In genomic region chr6:127547909-127548649, GRCh38 we compare ENCODE assay signal across 13 cellular contexts. TPM values are rescaled to one million over a fixed set of nuclear protein-coding genes. Genes with fewer than 3 reads are reported as not detected.
DNase-seq lines count a peak whose midpoint lies in the region; ATAC-seq and TF ChIP-seq lines count a peak whose summit lies in the region.
"Had no signal": no experiment of that assay in that cellular context is flagged by ENCODE, and none has a peak within 500 bp of the region (broad histone marks: within the 10 kb centered on the region; RNA-seq: fewer than 3 reads in every experiment).

No MANE protein-coding gene starts in this region.

- no peak overlapping the region for H3K9ac ChIP-seq in adipocyte (ENCODE audit: low read length)
- no peak overlapping the region for H3K9ac ChIP-seq in liver (ENCODE audit: low read depth in 1 of 2, low read length in 2 of 2)

- no peak overlapping the region for H3K4me3 Mint-ChIP-seq in stimulated activated naive B cell treated with anti-CD40 and anti-IgM and Interleukin-4, amounts not matched to agents 10 μg/mL and 1 μg/mL and 100 μg/mL, for 72 hours
- H3K4me3 Mint-ChIP-seq in activated CD4-positive, alpha-beta T cell treated with anti-CD3 and anti-CD28 coated beads, Interleukin-2, amount 10 ng/mL, durations not matched to agents 24 days and 14 days = no peak overlapping the region

- H3K27ac ChIP-seq in liver (ENCODE audit: low read depth in 1 of 2, low read length in 2 of 2) = no peak overlapping the region
- H3K27ac ChIP-seq: heart left ventricle had no signal

- H3K9me3 ChIP-seq in adipocyte (ENCODE audit: control insufficient read depth, low read length) (no peaks in the 10 kb centered on the region), liver (ENCODE audit: control insufficient read depth in 4 of 4, low read length in 3 of 4) (no peaks in the 10 kb centered on the region)
- H3K9me3 ChIP-seq: HAP-1, heart left ventricle had no signal

- DNase-seq in BJ (ENCODE audit: low read depth) = no peak
- DNase-seq in adipocyte (ENCODE audit: low read depth) = peak; percentile 58
- DNase-seq in KG1 (lab: John Stamatoyannopoulos, UW) = no peak
- no peak for DNase-seq in ecto neural progenitor cell (ENCODE audit: low spot score)
- DNase-seq in stimulated activated naive B cell treated with anti-CD40 and anti-IgM and Interleukin-4, amounts not matched to agents 10 μg/mL and 1 μg/mL and 100 μg/mL, for 72 hours = no peak
- no peak for DNase-seq in activated CD4-positive, alpha-beta T cell treated with anti-CD3 and anti-CD28 coated beads, Interleukin-2, amount 10 ng/mL, durations not matched to agents 24 days and 14 days
- DNase-seq: activated T-cell treated with anti-CD3 and anti-CD28 coated beads, Interleukin-2, amount 50 U/mL, for 1 hour; caudate nucleus; heart left ventricle; NCI-H1092 had no signal

- TF ChIP-seq EP300 in Ishikawa (IDR thresholded peaks at IDR 0.05; ENCODE audit: borderline replicate concordance) = no peak

- H3K4me1 Mint-ChIP-seq in stimulated activated naive B cell treated with anti-CD40 and anti-IgM and Interleukin-4, amounts not matched to agents 10 μg/mL and 1 μg/mL and 100 μg/mL, for 72 hours = no peaks in the 10 kb centered on the region
- no peaks in the 10 kb centered on the region for H3K4me1 Mint-ChIP-seq in activated CD4-positive, alpha-beta T cell treated with anti-CD3 and anti-CD28 coated beads, Interleukin-2, amount 10 ng/mL, durations not matched to agents 24 days and 14 days

- POLR2A ChIA-PET in BJ (lab: Charles Lee) = no interaction called here

- peak; percentile 28 for TF ChIP-seq RAD21 in Ishikawa (IDR thresholded peaks at IDR 0.05; ENCODE audit: low read depth)
- peak; percentile 60 to 65 for TF ChIP-seq RAD21 in liver (IDR thresholded peaks at IDR 0.05)

- H3K27ac Mint-ChIP-seq in stimulated activated naive B cell treated with anti-CD40 and anti-IgM and Interleukin-4, amounts not matched to agents 10 μg/mL and 1 μg/mL and 100 μg/mL, for 72 hours = no peak overlapping the region
- H3K27ac Mint-ChIP-seq in activated CD4-positive, alpha-beta T cell treated with anti-CD3 and anti-CD28 coated beads, Interleukin-2, amount 10 ng/mL, durations not matched to agents 24 days and 14 days = no peak overlapping the region

- ATAC-seq in stimulated activated naive B cell treated with anti-CD40 and anti-IgM and Interleukin-4, amounts not matched to agents 10 μg/mL and 1 μg/mL and 100 μg/mL, for 72 hours (replicated peaks) = no peak
- ATAC-seq: heart left ventricle had no signal

- no peaks in the 10 kb centered on the region; the same call in 1 of the 2 replicates for H3K27me3 ChIP-seq in BJ (ENCODE audit: control insufficient read depth, insufficient read depth, low read length)
- no peaks in the 10 kb centered on the region for H3K27me3 ChIP-seq in adipocyte (replicated peaks; ENCODE audit: control insufficient read depth, insufficient read depth, low read length)
- peaks cover 0 to 2% (median 0%) of the 10 kb centered on the region in 4 donors for H3K27me3 ChIP-seq in liver (ENCODE audit: control insufficient read depth in 4 of 4, insufficient read depth in 4 of 4, low read length in 3 of 4)

- H3K36me3 Mint-ChIP-seq in stimulated activated naive B cell treated with anti-CD40 and anti-IgM and Interleukin-4, amounts not matched to agents 10 μg/mL and 1 μg/mL and 100 μg/mL, for 72 hours = no peaks in the 10 kb centered on the region
- no peaks in the 10 kb centered on the region for H3K36me3 Mint-ChIP-seq in activated CD4-positive, alpha-beta T cell treated with anti-CD3 and anti-CD28 coated beads, Interleukin-2, amount 10 ng/mL, durations not matched to agents 24 days and 14 days (ENCODE audit: low read depth)

- CTCF ChIA-PET in BJ (lab: Yijun Ruan, JAX) = interaction anchor here (1.0 to 2.9 kb wide), 3 partner anchors 8 to 246 kb away, joined by 4 to 14 read pairs (median 4); no protein-coding TSS in a partner anchor

- H3K27me3 Mint-ChIP-seq in stimulated activated naive B cell treated with anti-CD40 and anti-IgM and Interleukin-4, amounts not matched to agents 10 μg/mL and 1 μg/mL and 100 μg/mL, for 72 hours = peaks cover 21 to 37% of the 10 kb centered on the region in 2 donors
- H3K27me3 Mint-ChIP-seq in activated CD4-positive, alpha-beta T cell treated with anti-CD3 and anti-CD28 coated beads, Interleukin-2, amount 10 ng/mL, durations not matched to agents 24 days and 14 days = peaks cover 35% of the 10 kb centered on the region

- 50% methylated on average over 2 of the region's 2 CpGs for whole genome bisulfite sequencing in liver

- H3K4me3 ChIP-seq in BJ (ENCODE audit: low read depth, low read length) = no peak overlapping the region
- H3K4me3 ChIP-seq in adipocyte (ENCODE audit: low read length) = no peak overlapping the region
- H3K4me3 ChIP-seq in liver (ENCODE audit: low read depth in 1 of 3, low read length in 3 of 3) = no peak overlapping the region
- H3K4me3 ChIP-seq: HAP-1, heart left ventricle had no signal

- H3K36me3 ChIP-seq in BJ (ENCODE audit: control insufficient read depth, insufficient read depth, low read length) = no peaks in the 10 kb centered on the region
- H3K36me3 ChIP-seq in adipocyte (ENCODE audit: control insufficient read depth, insufficient read depth, low read length, severe bottlenecking) = no peaks in the 10 kb centered on the region
- H3K36me3 ChIP-seq in liver (ENCODE audit: control insufficient read depth in 4 of 4, insufficient read depth in 3 of 4, low read depth in 1 of 4, low read length in 3 of 4) = no peaks in the 10 kb centered on the region
- H3K36me3 ChIP-seq: HAP-1, heart left ventricle had no signal

- peaks cover 13% of the 10 kb centered on the region for H3K4me1 ChIP-seq in adipocyte (ENCODE audit: control insufficient read depth, insufficient read depth, low read length)
- no peaks in the 10 kb centered on the region for H3K4me1 ChIP-seq in liver (ENCODE audit: control insufficient read depth in 4 of 4, insufficient read depth in 4 of 4, low read length in 3 of 4)
- H3K4me1 ChIP-seq: heart left ventricle had no signal

- no peaks in the 10 kb centered on the region for H3K9me3 Mint-ChIP-seq in stimulated activated naive B cell treated with anti-CD40 and anti-IgM and Interleukin-4, amounts not matched to agents 10 μg/mL and 1 μg/mL and 100 μg/mL, for 72 hours
- no peaks in the 10 kb centered on the region for H3K9me3 Mint-ChIP-seq in activated CD4-positive, alpha-beta T cell treated with anti-CD3 and anti-CD28 coated beads, Interleukin-2, amount 10 ng/mL, durations not matched to agents 24 days and 14 days

- intact Hi-C loops in activated CD4-positive, alpha-beta T cell treated with anti-CD3 and anti-CD28 coated beads, Interleukin-2, amount 10 ng/mL, durations not matched to agents 24 days and 14 days (cut with micrococcal nuclease) = no loop called here

- TF ChIP-seq CTCF in BJ (IDR thresholded peaks at IDR 0.05; ENCODE audit: insufficient read depth, low read depth, low read length) (0 out of 2 replicates have a peak, but pooled peaks have one; percentile 24), liver (IDR thresholded peaks at IDR 0.05; ENCODE audit: low read depth, low read length, missing input control) (no peak)

TF ChIP-seq in Ishikawa, 13 proteins besides CTCF, POLR2A, EP300 and RAD21 (continues in another document):
- TF ChIP-seq ZBTB7A (IDR thresholded peaks at IDR 0.05; ENCODE audit: low read depth) (no peak), CREB1 (IDR thresholded peaks at IDR 0.05; ENCODE audit: low read depth) (no peak), MAX (IDR thresholded peaks at IDR 0.05) (no peak), FOXM1 (IDR thresholded peaks at IDR 0.05; ENCODE audit: borderline replicate concordance, low read depth) (no peak), TEAD4 (IDR thresholded peaks at IDR 0.05) (no peak)

TF ChIP-seq in liver, 16 proteins besides CTCF, POLR2A, EP300 and RAD21 (continues in another document):
- TF ChIP-seq GABPA (IDR thresholded peaks at IDR 0.05 in 1 of 2, conservative IDR thresholded peaks at IDR 0.05 in 1 of 2) (no peak), FOXA1 (IDR thresholded peaks at IDR 0.05) (no peak), EGR1 (IDR thresholded peaks at IDR 0.05; ENCODE audit: low read depth in 2 of 2) (no peak), HNF4A (conservative IDR thresholded peaks at IDR 0.05) (no peak), SP1 (IDR thresholded peaks at IDR 0.05) (no peak), TAF1 (conservative IDR thresholded peaks at IDR 0.05) (no peak), JUND (IDR thresholded peaks at IDR 0.05) (no peak), FOXA2 (IDR thresholded peaks at IDR 0.05) (no peak)
- TF ChIP-seq, protein P1, sequence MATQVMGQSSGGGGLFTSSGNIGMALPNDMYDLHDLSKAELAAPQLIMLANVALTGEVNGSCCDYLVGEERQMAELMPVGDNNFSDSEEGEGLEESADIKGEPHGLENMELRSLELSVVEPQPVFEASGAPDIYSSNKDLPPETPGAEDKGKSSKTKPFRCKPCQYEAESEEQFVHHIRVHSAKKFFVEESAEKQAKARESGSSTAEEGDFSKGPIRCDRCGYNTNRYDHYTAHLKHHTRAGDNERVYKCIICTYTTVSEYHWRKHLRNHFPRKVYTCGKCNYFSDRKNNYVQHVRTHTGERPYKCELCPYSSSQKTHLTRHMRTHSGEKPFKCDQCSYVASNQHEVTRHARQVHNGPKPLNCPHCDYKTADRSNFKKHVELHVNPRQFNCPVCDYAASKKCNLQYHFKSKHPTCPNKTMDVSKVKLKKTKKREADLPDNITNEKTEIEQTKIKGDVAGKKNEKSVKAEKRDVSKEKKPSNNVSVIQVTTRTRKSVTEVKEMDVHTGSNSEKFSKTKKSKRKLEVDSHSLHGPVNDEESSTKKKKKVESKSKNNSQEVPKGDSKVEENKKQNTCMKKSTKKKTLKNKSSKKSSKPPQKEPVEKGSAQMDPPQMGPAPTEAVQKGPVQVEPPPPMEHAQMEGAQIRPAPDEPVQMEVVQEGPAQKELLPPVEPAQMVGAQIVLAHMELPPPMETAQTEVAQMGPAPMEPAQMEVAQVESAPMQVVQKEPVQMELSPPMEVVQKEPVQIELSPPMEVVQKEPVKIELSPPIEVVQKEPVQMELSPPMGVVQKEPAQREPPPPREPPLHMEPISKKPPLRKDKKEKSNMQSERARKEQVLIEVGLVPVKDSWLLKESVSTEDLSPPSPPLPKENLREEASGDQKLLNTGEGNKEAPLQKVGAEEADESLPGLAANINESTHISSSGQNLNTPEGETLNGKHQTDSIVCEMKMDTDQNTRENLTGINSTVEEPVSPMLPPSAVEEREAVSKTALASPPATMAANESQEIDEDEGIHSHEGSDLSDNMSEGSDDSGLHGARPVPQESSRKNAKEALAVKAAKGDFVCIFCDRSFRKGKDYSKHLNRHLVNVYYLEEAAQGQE (IDR thresholded peaks at IDR 0.05) = no peak
- TF ChIP-seq, protein P2, sequence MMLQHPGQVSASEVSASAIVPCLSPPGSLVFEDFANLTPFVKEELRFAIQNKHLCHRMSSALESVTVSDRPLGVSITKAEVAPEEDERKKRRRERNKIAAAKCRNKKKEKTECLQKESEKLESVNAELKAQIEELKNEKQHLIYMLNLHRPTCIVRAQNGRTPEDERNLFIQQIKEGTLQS (IDR thresholded peaks at IDR 0.05) = no peak

RNA-seq across cellular contexts. Expression of gene C6orf58, which starts 28.9 kb away (rescaled TPM):
- 0.06 TPM in 1 of 2 replicates, not detected in the other for polyA plus RNA-seq in BJ (2011; rRNA removed)
- polyA minus RNA-seq in BJ (2011; rRNA and poly(A)+ RNA removed) = 0.36 TPM in 1 of 2 replicates, not detected in the other
- total RNA-seq in liver = under 1 TPM; 0.08 to 0.09 TPM
- not detected for polyA plus RNA-seq in liver
- total RNA-seq in activated CD4-positive, alpha-beta T cell treated with anti-CD3 and anti-CD28 coated beads, Interleukin-2, amount 10 ng/mL, durations not matched to agents 24 days and 14 days = not detected in 2 replicates
- total RNA-seq: heart left ventricle had no signal
- polyA plus RNA-seq: heart left ventricle had no signal
